22 cellular contexts compared by ENCODE assay signal in the genomic region with DNA sequence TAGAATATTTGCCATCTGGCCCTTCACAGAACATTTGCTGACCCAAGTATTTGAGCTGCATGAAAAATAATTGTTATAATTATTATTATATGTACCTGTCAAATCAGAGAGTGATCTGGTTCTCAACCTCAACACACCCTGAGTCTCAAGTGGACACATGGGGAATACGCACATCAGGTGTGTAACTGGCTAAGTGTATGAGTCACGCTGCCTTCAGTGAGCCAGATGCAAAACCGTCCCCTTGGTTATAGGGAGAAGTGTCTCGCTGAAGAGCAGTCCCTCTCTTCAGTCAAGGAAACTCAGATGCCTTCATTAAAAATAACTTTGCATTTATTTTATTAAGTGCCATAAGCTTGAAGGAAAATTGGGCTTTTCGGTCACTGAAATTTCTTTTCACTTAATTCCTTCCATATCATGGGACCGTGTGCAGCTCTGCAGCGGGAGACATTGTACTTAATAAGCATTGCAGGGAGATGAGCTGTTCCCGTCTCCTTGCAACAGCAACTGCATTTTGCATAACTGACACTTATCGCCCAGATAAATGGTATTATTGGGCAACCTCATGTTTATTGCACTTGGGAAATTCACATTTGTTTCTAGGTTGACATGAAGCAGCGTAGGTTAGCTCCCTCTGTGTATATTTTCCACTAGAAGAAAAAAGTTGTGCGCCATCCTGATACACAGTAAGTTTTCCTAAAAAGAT.
DNase-seq lines count a peak whose midpoint lies in the region; ATAC-seq and TF ChIP-seq lines count a peak whose summit lies in the region.
"Had no signal": no experiment of that assay in that cellular context is flagged by ENCODE, and none has a peak within 500 bp of the region (broad histone marks: within the 10 kb centered on the region; RNA-seq: fewer than 3 reads in every experiment).

No MANE protein-coding gene starts in this region.

- no peak overlapping the region for H3K4me3 Mint-ChIP-seq in activated CD8-positive, alpha-beta T cell treated with anti-CD3 and anti-CD28 coated beads for 36 hours
- H3K4me3 Mint-ChIP-seq: activated CD4-positive, alpha-beta T cell treated with anti-CD3 and anti-CD28 coated beads, Interleukin-2, amount 10 ng/mL, durations not matched to agents 24 days and 14 days; B cell; dendritic cell treated with granulocyte-macrophage colony-stimulating factor and Interleukin-4, amounts not matched to agents 40 ng/mL and 50 ng/mL, for 4 days had no signal

- CTCF ChIA-PET in activated CD8-positive, alpha-beta T cell treated with anti-CD3 and anti-CD28 coated beads for 36 hours (lab: Charles Lee): no interaction called here

- intact Hi-C loops in activated CD8-positive, alpha-beta T cell treated with anti-CD3 and anti-CD28 coated beads for 36 hours (cut with micrococcal nuclease): no loop called here

- no peak overlapping the region for H2BK12ac ChIP-seq in trophoblast cell (ENCODE audit: low read length)

- no peak overlapping the region for H2AFZ ChIP-seq in trophoblast cell (ENCODE audit: insufficient read depth, low read length, poor library complexity)

- no peak overlapping the region for H4K12ac ChIP-seq in trophoblast cell (ENCODE audit: low read depth, low read length)

- peak; percentile 33 for DNase-seq in NCI-H2171 treated with DMSO at 0.1 percent for 48 hours (lab: John Stamatoyannopoulos, UW)
- DNase-seq in NCI-H2171 (lab: John Stamatoyannopoulos, UW): no peak
- peak; percentile 54 for DNase-seq in NCI-H2227 treated with DMSO at 0.1 percent for 48 hours (lab: John Stamatoyannopoulos, UW)
- DNase-seq in astrocyte of the hippocampus (ENCODE audit: low read depth, low spot score): peak; percentile 7
- peak; percentile 72 to 91 for DNase-seq in trophoblast cell
- no peak for DNase-seq in SHP77 (lab: John Stamatoyannopoulos, UW)
- DNase-seq in cortex of kidney (lab: John Stamatoyannopoulos, UW): no peak
- no peak for DNase-seq in activated CD8-positive, alpha-beta T cell treated with anti-CD3 and anti-CD28 coated beads for 36 hours
- DNase-seq: activated CD4-positive, alpha-beta T cell treated with anti-CD3 and anti-CD28 coated beads, Interleukin-2, amount 10 ng/mL, durations not matched to agents 24 days and 14 days; activated naive CD4-positive, alpha-beta T cell; activated T-cell treated with anti-CD3 and anti-CD28 coated beads, Interleukin-2, amount 50 U/mL, for 48 hours; adrenal gland; kidney glomerular epithelial cell; MV-4-11; NCI-H1694 treated with DMSO at 0.1 percent for 48 hours; SK-N-SH had no signal

- H2BK120ac ChIP-seq in trophoblast cell (ENCODE audit: insufficient read depth, low read length, poor library complexity): no peak overlapping the region

- no peak overlapping the region for H4K8ac ChIP-seq in trophoblast cell (ENCODE audit: low read depth, low read length)

- H3K14ac ChIP-seq in trophoblast cell (ENCODE audit: low read length): no peak overlapping the region

- no peaks in the 10 kb centered on the region for H3K4me1 Mint-ChIP-seq in activated CD8-positive, alpha-beta T cell treated with anti-CD3 and anti-CD28 coated beads for 36 hours (ENCODE audit: low read depth)
- H3K4me1 Mint-ChIP-seq: activated CD4-positive, alpha-beta T cell treated with anti-CD3 and anti-CD28 coated beads, Interleukin-2, amount 10 ng/mL, durations not matched to agents 24 days and 14 days; B cell had no signal

- no peaks in the 10 kb centered on the region for H3K36me3 ChIP-seq in trophoblast cell (ENCODE audit: control insufficient read depth in 1 of 2, insufficient read depth in 2 of 2, low read length in 2 of 2)
- H3K36me3 ChIP-seq: adrenal gland had no signal

- H3K4me2 ChIP-seq in trophoblast cell (ENCODE audit: low read length): no peak overlapping the region
- H3K4me2 ChIP-seq: A549, SK-N-SH had no signal

- no peak overlapping the region for H2AK5ac ChIP-seq in trophoblast cell (ENCODE audit: low read length)

- H3K9ac ChIP-seq in trophoblast cell (ENCODE audit: low read length): no peak overlapping the region
- H3K9ac ChIP-seq: SK-N-SH had no signal

- H3K36me3 Mint-ChIP-seq in activated CD8-positive, alpha-beta T cell treated with anti-CD3 and anti-CD28 coated beads for 36 hours (ENCODE audit: low read depth): no peaks in the 10 kb centered on the region

- no peak overlapping the region for H4K91ac ChIP-seq in trophoblast cell (ENCODE audit: low read depth, low read length)

- H3K9me3 Mint-ChIP-seq in activated CD8-positive, alpha-beta T cell treated with anti-CD3 and anti-CD28 coated beads for 36 hours: no peaks in the 10 kb centered on the region
- H3K9me3 Mint-ChIP-seq: dendritic cell treated with granulocyte-macrophage colony-stimulating factor and Interleukin-4, amounts not matched to agents 40 ng/mL and 50 ng/mL, for 4 days had no signal

- H3K27me3 ChIP-seq in trophoblast cell (ENCODE audit: insufficient read depth, low read length): no peaks in the 10 kb centered on the region
- H3K27me3 ChIP-seq: adrenal gland had no signal

- no peak overlapping the region for H3K27ac ChIP-seq in trophoblast cell (ENCODE audit: low read depth, low read length)
- H3K27ac ChIP-seq: A549, adrenal gland, RWPE1, VCaP had no signal

- H3K9me3 ChIP-seq in trophoblast cell (ENCODE audit: insufficient read depth, low read depth, low read length): no peaks in the 10 kb centered on the region
- H3K9me3 ChIP-seq: A549, adrenal gland, SK-N-SH had no signal

- POLR2A ChIA-PET in activated CD8-positive, alpha-beta T cell treated with anti-CD3 and anti-CD28 coated beads for 36 hours (lab: Charles Lee): no interaction called here

- no peak overlapping the region for H2BK5ac ChIP-seq in trophoblast cell (ENCODE audit: low read depth, low read length, poor library complexity)

- no CpG with 5 or more reads among the region's 11 CpGs for WGBS in trophoblast cell (ENCODE audit: extremely low coverage, insufficient coverage, insufficient read length)

- no peaks in the 10 kb centered on the region for H3K4me1 ChIP-seq in trophoblast cell (ENCODE audit: control insufficient read depth in 1 of 2, insufficient read depth in 2 of 2, low read length in 2 of 2)
- H3K4me1 ChIP-seq: A549, adrenal gland had no signal

- no peak overlapping the region for H3K4me3 ChIP-seq in trophoblast cell (ENCODE audit: low read depth, low read length)
- H3K4me3 ChIP-seq: A549, adrenal gland, GM12878 had no signal

- H3K23ac ChIP-seq in trophoblast cell (ENCODE audit: low read length): no peak overlapping the region

- ATAC-seq in activated CD8-positive, alpha-beta T cell treated with anti-CD3 and anti-CD28 coated beads for 36 hours: no peak
- ATAC-seq: A549, GM12878 had no signal

- no peak overlapping the region for H3K18ac ChIP-seq in trophoblast cell (ENCODE audit: low read length)

- H3K4ac ChIP-seq in trophoblast cell (ENCODE audit: low read depth, low read length): no peak overlapping the region

- H3K27me3 Mint-ChIP-seq in activated CD8-positive, alpha-beta T cell treated with anti-CD3 and anti-CD28 coated beads for 36 hours: peaks cover 8% of the 10 kb centered on the region
- H3K27me3 Mint-ChIP-seq: activated CD4-positive, alpha-beta T cell treated with anti-CD3 and anti-CD28 coated beads, Interleukin-2, amount 10 ng/mL, durations not matched to agents 24 days and 14 days; B cell; dendritic cell treated with granulocyte-macrophage colony-stimulating factor and Interleukin-4, amounts not matched to agents 40 ng/mL and 50 ng/mL, for 4 days had no signal

- no peak overlapping the region for H3K27ac Mint-ChIP-seq in activated CD8-positive, alpha-beta T cell treated with anti-CD3 and anti-CD28 coated beads for 36 hours
- H3K27ac Mint-ChIP-seq: activated CD4-positive, alpha-beta T cell treated with anti-CD3 and anti-CD28 coated beads, Interleukin-2, amount 10 ng/mL, durations not matched to agents 24 days and 14 days; B cell; dendritic cell treated with granulocyte-macrophage colony-stimulating factor and Interleukin-4, amounts not matched to agents 40 ng/mL and 50 ng/mL, for 4 days had no signal

- no peak for TF ChIP-seq CTCF in activated CD8-positive, alpha-beta T cell treated with anti-CD3 and anti-CD28 coated beads for 36 hours (IDR thresholded peaks at IDR 0.05)

- no peaks in the 10 kb centered on the region for H3K79me1 ChIP-seq in trophoblast cell (ENCODE audit: low read length)

- H3K79me2 ChIP-seq in trophoblast cell (ENCODE audit: control insufficient read depth, insufficient read depth, low read length, poor library complexity): no peaks in the 10 kb centered on the region

Comparison
In these comparisons a context has a peak if more than half of its experiments do, and no peak if none do; other contexts are left out.
1. DNase-seq: peak in NCI-H2171 treated with DMSO at 0.1 percent for 48 hours (single experiment), NCI-H2227 treated with DMSO at 0.1 percent for 48 hours (single experiment), astrocyte of the hippocampus (single experiment) and trophoblast cell (2 of 2); none in NCI-H2171 (single experiment), SHP77 (0 of 2), cortex of kidney (single experiment) and activated CD8-positive, alpha-beta T cell treated with anti-CD3 and anti-CD28 coated beads for 36 hours (single experiment).